Comparison of ENCODE assay signal across 8 cellular contexts in the genomic region with DNA sequence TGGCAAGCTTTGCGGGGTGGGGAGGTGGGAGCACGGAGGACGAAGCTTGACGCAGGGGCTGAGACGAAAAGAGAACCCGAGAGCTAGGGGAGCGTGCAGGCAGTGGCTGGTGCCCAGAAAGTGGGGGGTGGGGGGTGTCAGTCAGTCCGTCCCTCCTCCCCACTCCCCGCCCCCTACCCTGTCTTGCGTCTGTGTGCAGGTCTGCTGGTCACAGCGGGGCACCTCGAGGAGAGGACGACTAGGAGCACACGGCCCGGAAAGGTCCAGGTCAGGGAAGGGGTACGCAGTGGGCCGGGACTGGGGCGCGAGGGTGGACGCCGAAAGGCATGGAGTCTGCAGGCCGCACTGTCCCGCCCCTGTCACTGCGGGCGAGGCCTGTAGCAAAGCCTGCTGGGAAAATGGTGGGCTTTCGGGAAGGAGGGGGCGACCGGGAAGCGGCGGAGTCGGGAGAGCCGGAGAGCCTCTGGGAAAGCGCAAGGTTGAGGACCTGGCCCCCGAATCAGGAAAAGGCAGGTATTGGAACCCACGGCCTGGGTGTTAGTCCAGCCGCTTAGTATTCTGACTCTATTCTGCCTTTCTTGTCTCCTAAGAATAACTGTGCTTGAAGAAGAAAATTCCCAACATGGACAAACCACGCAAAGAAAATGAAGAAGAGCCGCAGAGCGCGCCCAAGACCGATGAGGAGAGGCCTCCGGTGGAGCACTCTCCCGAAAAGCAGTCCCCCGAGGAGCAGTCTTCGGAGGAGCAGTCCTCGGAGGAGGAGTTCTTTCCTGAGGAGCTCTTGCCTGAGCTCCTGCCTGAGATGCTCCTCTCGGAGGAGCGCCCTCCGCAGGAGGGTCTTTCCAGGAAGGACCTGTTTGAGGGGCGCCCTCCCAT. TPM values are rescaled to one million over a fixed set of nuclear protein-coding genes. Genes with fewer than 3 reads are reported as not detected.
DNase-seq lines count a peak whose midpoint lies in the region; ATAC-seq and TF ChIP-seq lines count a peak whose summit lies in the region.

No MANE protein-coding gene starts in this region.

- H3K4me3 ChIP-seq in lung = peak overlapping the region; percentile 58

- peak overlapping the region; percentile 95 for H3K9ac ChIP-seq in ES-I3 (ENCODE audit: low read depth, low read length)

- peak overlapping the region; percentile 84 for H3K27ac Mint-ChIP-seq in HFFc6
- H3K27ac Mint-ChIP-seq in activated CD4-positive, alpha-beta T cell treated with anti-CD3 and anti-CD28 coated beads, Interleukin-2, amount 10 ng/mL, durations not matched to agents 24 days and 14 days = peak overlapping the region; percentile 72
- peak overlapping the region; percentile 86 to 94 for H3K27ac Mint-ChIP-seq in effector memory CD8-positive, alpha-beta T cell

- TF ChIP-seq CTCF in HFFc6 (IDR thresholded peaks at IDR 0.05) = peak; percentile 73
- TF ChIP-seq CTCF in lung (IDR thresholded peaks at IDR 0.05; ENCODE audit: control extremely low read depth, extremely low read depth) = no peak

- DNase-seq in HFFc6 = peak; percentile 53
- DNase-seq in NCI-H2029 (lab: John Stamatoyannopoulos, UW) = peak; percentile 21
- peak; percentile 60 for DNase-seq in activated CD4-positive, alpha-beta T cell treated with anti-CD3 and anti-CD28 coated beads, Interleukin-2, amount 10 ng/mL, durations not matched to agents 24 days and 14 days
- DNase-seq in effector memory CD8-positive, alpha-beta T cell = no peak
- DNase-seq in lung (ENCODE audit: low spot score) = peak; percentile 59
- DNase-seq in stimulated activated naive CD8-positive, alpha-beta T cell treated with anti-CD3 and anti-CD28 coated beads, Interleukin-15, Interleukin-2, amounts not matched to agents 100 U/mL and 50 U/mL, for 24 hours = peak; percentile 40
- DNase-seq in COLO829 (ENCODE audit: low spot score) = no peak

- H3K36me3 Mint-ChIP-seq in HFFc6 (ENCODE audit: low read depth) = peaks cover 5% of the 10 kb centered on the region; the same call in 1 of the 2 replicates
- no peaks in the 10 kb centered on the region for H3K36me3 Mint-ChIP-seq in activated CD4-positive, alpha-beta T cell treated with anti-CD3 and anti-CD28 coated beads, Interleukin-2, amount 10 ng/mL, durations not matched to agents 24 days and 14 days (ENCODE audit: low read depth)
- H3K36me3 Mint-ChIP-seq in effector memory CD8-positive, alpha-beta T cell (ENCODE audit: insufficient read depth) = peaks cover 9% of the 10 kb centered on the region

- H3K36me3 ChIP-seq in ES-I3 (ENCODE audit: insufficient read depth, low read length) (no peaks in the 10 kb centered on the region), lung (ENCODE audit: control insufficient read depth in 2 of 2, insufficient read depth in 2 of 2, low read length in 2 of 2) (no peaks in the 10 kb centered on the region)

- H3K9me3 ChIP-seq in ES-I3 (ENCODE audit: control insufficient read depth, insufficient read depth, low read length) (no peaks in the 10 kb centered on the region), lung (ENCODE audit: control insufficient read depth in 2 of 2, insufficient read depth in 1 of 2, low read length in 1 of 2) (peaks cover 0 to 2% of the 10 kb centered on the region in 2 donors)

- no peaks in the 10 kb centered on the region for H3K9me3 Mint-ChIP-seq in HFFc6
- no peaks in the 10 kb centered on the region for H3K9me3 Mint-ChIP-seq in activated CD4-positive, alpha-beta T cell treated with anti-CD3 and anti-CD28 coated beads, Interleukin-2, amount 10 ng/mL, durations not matched to agents 24 days and 14 days
- H3K9me3 Mint-ChIP-seq in effector memory CD8-positive, alpha-beta T cell = no peaks in the 10 kb centered on the region

- H3K4me1 ChIP-seq in ES-I3 (ENCODE audit: insufficient read depth, low read length) = peaks cover 11% of the 10 kb centered on the region
- H3K4me1 ChIP-seq in lung (ENCODE audit: control insufficient read depth in 2 of 2, insufficient read depth in 2 of 2, low read length in 2 of 2) = peaks cover 2% of the 10 kb centered on the region in 2 donors

- no peaks in the 10 kb centered on the region for H3K27me3 Mint-ChIP-seq in HFFc6 (ENCODE audit: insufficient read depth)
- H3K27me3 Mint-ChIP-seq in activated CD4-positive, alpha-beta T cell treated with anti-CD3 and anti-CD28 coated beads, Interleukin-2, amount 10 ng/mL, durations not matched to agents 24 days and 14 days = no peaks in the 10 kb centered on the region
- H3K27me3 Mint-ChIP-seq in effector memory CD8-positive, alpha-beta T cell = no peaks in the 10 kb centered on the region

- peaks cover 4% of the 10 kb centered on the region for H3K27me3 ChIP-seq in lung (ENCODE audit: control insufficient read depth, insufficient read depth)

- peaks cover 34% of the 10 kb centered on the region for H3K4me1 Mint-ChIP-seq in HFFc6 (ENCODE audit: low read depth)
- H3K4me1 Mint-ChIP-seq in activated CD4-positive, alpha-beta T cell treated with anti-CD3 and anti-CD28 coated beads, Interleukin-2, amount 10 ng/mL, durations not matched to agents 24 days and 14 days = peaks cover 7% of the 10 kb centered on the region
- H3K4me1 Mint-ChIP-seq in effector memory CD8-positive, alpha-beta T cell (ENCODE audit: low read depth in 2 of 2) = peaks cover 14 to 18% of the 10 kb centered on the region in 2 donors

- peak; percentile 44 for ATAC-seq in effector memory CD8-positive, alpha-beta T cell (replicated peaks)
- peak; percentile 77 for ATAC-seq in lung (ENCODE audit: insufficient read depth, low FRiP score)
- ATAC-seq in stimulated activated naive CD8-positive, alpha-beta T cell treated with anti-CD3 and anti-CD28 coated beads, Interleukin-15, Interleukin-2, amounts not matched to agents 100 U/mL and 50 U/mL, for 24 hours = peak; percentile 49

- WGBS in lung, 2 donors = 0 to 20% methylated on average over 29 to 50 of the region's 50 CpGs

- H3K4me3 Mint-ChIP-seq in HFFc6 = peak overlapping the region; percentile 92
- H3K4me3 Mint-ChIP-seq in activated CD4-positive, alpha-beta T cell treated with anti-CD3 and anti-CD28 coated beads, Interleukin-2, amount 10 ng/mL, durations not matched to agents 24 days and 14 days = peak overlapping the region; percentile 88
- peak overlapping the region; percentile 85 to 94 for H3K4me3 Mint-ChIP-seq in effector memory CD8-positive, alpha-beta T cell

- H3K27ac ChIP-seq in lung (ENCODE audit: low read depth in 1 of 2, low read length in 1 of 2) = peak overlapping the region; percentile 89 to 90

- intact Hi-C loops in activated CD4-positive, alpha-beta T cell treated with anti-CD3 and anti-CD28 coated beads, Interleukin-2, amount 10 ng/mL, durations not matched to agents 24 days and 14 days (cut with micrococcal nuclease) = loop anchor here (5.0 kb wide), 2 partner anchors 42 to 58 kb away; partner anchors contain the start of genes MORF4L2 and TCEAL4

RNA-seq across cellular contexts. Expression of gene TCEAL1, which starts 0.8 kb away (rescaled TPM):
- 10 to 100 TPM; 33.4 to 36.8 (median 35.9) TPM for total RNA-seq in HFFc6 (2021; fragmentation: NEBNext Ultra II Directional; extraction: Animal tissue kit (Norgen Biotek cat#: 25700))
- total RNA-seq in activated CD4-positive, alpha-beta T cell treated with anti-CD3 and anti-CD28 coated beads, Interleukin-2, amount 10 ng/mL, durations not matched to agents 24 days and 14 days = 3.2 and 3.8 TPM in 2 replicates
- 10 to 100 TPM; 28.9 to 33.4 TPM for total RNA-seq in lung
- 10 to 100 TPM; 23.8 to 27.6 TPM for polyA plus RNA-seq in lung

RNA-seq across cellular contexts. Expression of gene TCEAL3, which starts 21.8 kb away (rescaled TPM):
- total RNA-seq in HFFc6 (2021; fragmentation: NEBNext Ultra II Directional; extraction: Animal tissue kit (Norgen Biotek cat#: 25700)) = 10 to 100 TPM; 54.3 to 75.5 (median 62.7) TPM
- 0.37 and 0.59 TPM in 2 replicates for total RNA-seq in activated CD4-positive, alpha-beta T cell treated with anti-CD3 and anti-CD28 coated beads, Interleukin-2, amount 10 ng/mL, durations not matched to agents 24 days and 14 days
- total RNA-seq in lung = 10 to 100 TPM in 1 of 2 donors, 1 to 10 TPM in 1; 5.9 to 28.0 TPM
- polyA plus RNA-seq in lung = 10 to 100 TPM; 29.8 to 37.9 TPM

RNA-seq across cellular contexts. Expression of gene TCEAL4, which starts 44.2 kb away (rescaled TPM):
- 100 to 1,000 TPM in 5 of 6 experiments, 10 to 100 TPM in 1; 92.4 to 119 (median 118) TPM for total RNA-seq in HFFc6 (2021; fragmentation: NEBNext Ultra II Directional; extraction: Animal tissue kit (Norgen Biotek cat#: 25700))
- 3.7 and 4.4 TPM in 2 replicates for total RNA-seq in activated CD4-positive, alpha-beta T cell treated with anti-CD3 and anti-CD28 coated beads, Interleukin-2, amount 10 ng/mL, durations not matched to agents 24 days and 14 days
- total RNA-seq in lung = 10 to 100 TPM; 35.6 to 89.0 TPM
- 100 to 1,000 TPM in 1 of 2 donors, 10 to 100 TPM in 1; 83.5 to 214 TPM for polyA plus RNA-seq in lung

RNA-seq across cellular contexts. Expression of gene MORF4L2, which starts 57.0 kb away (rescaled TPM):
- 100 to 1,000 TPM; 529 to 650 (median 569) TPM for total RNA-seq in HFFc6 (2021; fragmentation: NEBNext Ultra II Directional; extraction: Animal tissue kit (Norgen Biotek cat#: 25700))
- total RNA-seq in activated CD4-positive, alpha-beta T cell treated with anti-CD3 and anti-CD28 coated beads, Interleukin-2, amount 10 ng/mL, durations not matched to agents 24 days and 14 days = 253 and 262 TPM in 2 replicates
- 100 to 1,000 TPM; 236 to 264 TPM for total RNA-seq in lung
- polyA plus RNA-seq in lung = 100 to 1,000 TPM; 180 to 321 TPM

Comparison
In these comparisons a context has a peak if more than half of its experiments do, and no peak if none do; other contexts are left out.
1. DNase-seq: peak in HFFc6 (single experiment), NCI-H2029 (single experiment), activated CD4-positive, alpha-beta T cell treated with anti-CD3 and anti-CD28 coated beads, Interleukin-2, amount 10 ng/mL, durations not matched to agents 24 days and 14 days (single experiment), lung (single experiment) and stimulated activated naive CD8-positive, alpha-beta T cell treated with anti-CD3 and anti-CD28 coated beads, Interleukin-15, Interleukin-2, amounts not matched to agents 100 U/mL and 50 U/mL, for 24 hours (single experiment); none in effector memory CD8-positive, alpha-beta T cell (0 of 3) and COLO829 (single experiment).
2. Peak in every context shown above with its lines, with median percentiles within 50 percentile points of each other: H3K27ac Mint-ChIP-seq, H3K4me3 Mint-ChIP-seq and ATAC-seq.